Comparison of ENCODE assay signal across 10 cellular contexts in the genomic region with DNA sequence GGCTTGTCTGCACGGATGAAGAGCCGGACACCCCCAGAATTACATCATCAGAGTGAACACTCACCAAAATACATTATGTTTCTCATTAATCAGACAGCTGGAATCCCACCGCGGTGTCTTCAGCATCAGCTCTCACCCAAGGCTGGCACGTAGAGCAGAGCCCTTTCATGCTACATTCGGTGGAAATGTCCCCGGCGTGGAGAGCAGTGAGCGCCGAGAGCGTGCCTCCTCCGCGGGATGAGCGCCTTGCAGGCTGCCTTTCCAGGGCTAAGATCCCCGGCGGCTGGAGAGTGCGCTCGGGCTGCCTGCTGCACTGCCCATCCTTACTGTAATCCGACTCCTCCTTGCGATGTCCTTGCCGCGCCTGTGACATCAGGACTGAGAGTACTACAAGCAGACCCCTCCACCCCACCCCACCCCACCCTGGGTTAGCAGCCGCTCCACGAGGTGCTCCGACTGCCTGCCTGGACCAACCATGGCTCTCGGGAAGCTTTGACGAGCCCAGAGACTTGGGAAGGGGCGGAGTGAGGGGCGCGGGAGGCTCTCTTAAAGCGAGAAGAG. TPM values are rescaled to one million over a fixed set of nuclear protein-coding genes. Genes with fewer than 3 reads are reported as not detected.
A peak's percentile ranks its signal among the peaks of the same experiment; 100 is the strongest.
DNase-seq lines count a peak whose midpoint lies in the region; ATAC-seq and TF ChIP-seq lines count a peak whose summit lies in the region.
"Had no signal": no experiment of that assay in that cellular context is flagged by ENCODE, and none has a peak within 500 bp of the region (broad histone marks: within the 10 kb centered on the region; RNA-seq: fewer than 3 reads in every experiment).

A gene with protein sequence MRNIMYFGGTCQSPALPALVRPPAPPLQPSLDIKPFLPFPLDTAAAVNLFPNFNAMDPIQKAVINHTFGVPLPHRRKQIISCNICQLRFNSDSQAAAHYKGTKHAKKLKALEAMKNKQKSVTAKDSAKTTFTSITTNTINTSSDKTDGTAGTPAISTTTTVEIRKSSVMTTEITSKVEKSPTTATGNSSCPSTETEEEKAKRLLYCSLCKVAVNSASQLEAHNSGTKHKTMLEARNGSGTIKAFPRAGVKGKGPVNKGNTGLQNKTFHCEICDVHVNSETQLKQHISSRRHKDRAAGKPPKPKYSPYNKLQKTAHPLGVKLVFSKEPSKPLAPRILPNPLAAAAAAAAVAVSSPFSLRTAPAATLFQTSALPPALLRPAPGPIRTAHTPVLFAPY (minus strand): TSS at position 380 of the 561 bp plus-strand sequence. CDS start 294 bp downstream, at position 86.

- peak in 1 of 2 donors; percentile 1 for TF ChIP-seq CTCF in fibroblast of lung (conservative IDR thresholded peaks at IDR 0.05 in 1 of 2, IDR thresholded peaks at IDR 0.05 in 1 of 2; ENCODE audit: low read depth in 1 of 2, low read length in 2 of 2)

- no peaks in the 10 kb centered on the region for H3K27me3 ChIP-seq in fibroblast of lung (ENCODE audit: control insufficient read depth, insufficient read depth, low read length)
- H3K27me3 ChIP-seq in mucosa of stomach (ENCODE audit: control insufficient read depth, insufficient read depth, low read length), result peaks cover 15% of the 10 kb centered on the region
- no peaks in the 10 kb centered on the region for H3K27me3 ChIP-seq in Karpas-422 (ENCODE audit: low read length)

- H3K4me2 ChIP-seq in fibroblast of lung (ENCODE audit: extremely low read depth, insufficient read depth, low read length), result peak within 1 kb of the TSS; percentile 89
- H3K4me2 ChIP-seq in Karpas-422 (ENCODE audit: low read depth, low read length, poor library complexity, severe bottlenecking), result no peak within 1 kb of the TSS
- H3K4me2 ChIP-seq: BLaER1 treated with 17β-estradiol and CSF1 and Interleukin-3, amounts not matched to agents 10 nM and 100 nM had no signal

- no peaks in the 10 kb centered on the region for H3K36me3 Mint-ChIP-seq in natural killer cell treated with Interleukin-12 subunit alpha and Interleukin-12 subunit beta and Interleukin-15 and Interleukin-18, amount 100 ng/mL, for 72 hours
- H3K36me3 Mint-ChIP-seq: activated naive CD8-positive, alpha-beta T cell had no signal

- peaks cover 5% of the 10 kb centered on the region for H3K9me3 Mint-ChIP-seq in natural killer cell treated with Interleukin-12 subunit alpha and Interleukin-12 subunit beta and Interleukin-15 and Interleukin-18, amount 100 ng/mL, for 72 hours

- H3K9me2 ChIP-seq in Karpas-422 (replicated peaks; ENCODE audit: insufficient read depth, low read length), result no peaks in the 10 kb centered on the region

- peak within 1 kb of the TSS; percentile 24 for H3K27ac ChIP-seq in fibroblast of lung (ENCODE audit: insufficient read depth, low read length)
- no peak within 1 kb of the TSS for H3K27ac ChIP-seq in Karpas-422 (ENCODE audit: low read length)
- H3K27ac ChIP-seq: BLaER1 treated with 17β-estradiol and CSF1 and Interleukin-3, amounts not matched to agents 10 nM and 100 nM had no signal

- no peaks in the 10 kb centered on the region for H3K4me1 Mint-ChIP-seq in natural killer cell treated with Interleukin-12 subunit alpha and Interleukin-12 subunit beta and Interleukin-15 and Interleukin-18, amount 100 ng/mL, for 72 hours (ENCODE audit: low read depth in 2 of 2)

- H3K9me3 ChIP-seq in fibroblast of lung (ENCODE audit: control insufficient read depth, insufficient read depth, low read depth, low read length), result no peaks in the 10 kb centered on the region
- no peaks in the 10 kb centered on the region for H3K9me3 ChIP-seq in mucosa of stomach (ENCODE audit: control insufficient read depth, low read length)
- no peaks in the 10 kb centered on the region for H3K9me3 ChIP-seq in Karpas-422 (ENCODE audit: low read length)

- H3K9ac ChIP-seq in fibroblast of lung (ENCODE audit: insufficient read depth, low read length) (no peak within 1 kb of the TSS), mucosa of stomach (ENCODE audit: low read length) (peak within 1 kb of the TSS; percentile 32), Karpas-422 (ENCODE audit: low read length) (no peak within 1 kb of the TSS)
- H3K9ac ChIP-seq: BLaER1 treated with 17β-estradiol and CSF1 and Interleukin-3, amounts not matched to agents 10 nM and 100 nM had no signal

- peak within 1 kb of the TSS; percentile 56 to 88 (median 64) for H3K4me3 ChIP-seq in fibroblast of lung (replicated peaks in 1 of 4; ENCODE audit: control extremely low read depth in 1 of 4, insufficient read depth in 1 of 4, low read depth in 3 of 4, low read length in 4 of 4)
- no peak within 1 kb of the TSS for H3K4me3 ChIP-seq in mucosa of stomach (ENCODE audit: low read length)
- H3K4me3 ChIP-seq in Karpas-422 (ENCODE audit: low read length), result no peak within 1 kb of the TSS
- H3K4me3 ChIP-seq: BLaER1 treated with 17β-estradiol and CSF1 and Interleukin-3, amounts not matched to agents 10 nM and 100 nM had no signal

- peak within 1 kb of the TSS; percentile 73 for H2AFZ ChIP-seq in fibroblast of lung (ENCODE audit: low read length)
- no peak within 1 kb of the TSS for H2AFZ ChIP-seq in Karpas-422 (ENCODE audit: low read length)

- H3K27me3 Mint-ChIP-seq in natural killer cell treated with Interleukin-12 subunit alpha and Interleukin-12 subunit beta and Interleukin-15 and Interleukin-18, amount 100 ng/mL, for 72 hours, result no peaks in the 10 kb centered on the region
- H3K27me3 Mint-ChIP-seq: activated naive CD8-positive, alpha-beta T cell had no signal

- no peak for ATAC-seq in natural killer cell treated with Interleukin-12 subunit alpha and Interleukin-12 subunit beta and Interleukin-15 and Interleukin-18, amount 100 ng/mL, for 72 hours
- ATAC-seq in HG03175 (IDR thresholded peaks at IDR 0.05; ENCODE audit: unreplicated experiment), result no peak

- no peak within 1 kb of the TSS for H3K4me3 Mint-ChIP-seq in natural killer cell treated with Interleukin-12 subunit alpha and Interleukin-12 subunit beta and Interleukin-15 and Interleukin-18, amount 100 ng/mL, for 72 hours
- H3K4me3 Mint-ChIP-seq: activated naive CD8-positive, alpha-beta T cell had no signal

- DNase-seq in A172 (ENCODE audit: low spot score) (peak; percentile 33), NCI-H69 (lab: John Stamatoyannopoulos, UW) (peak; percentile 55), fibroblast of lung (ENCODE audit: low read depth in 2 of 2) (peak; percentile 78 to 88), Karpas-422 (no peak), SIG-M5 treated with dmso at 0.1 percent for 504 hours (lab: John Stamatoyannopoulos, UW; ENCODE audit: unreplicated experiment) (no peak)
- DNase-seq in natural killer cell treated with Interleukin-12 subunit alpha and Interleukin-12 subunit beta and Interleukin-15 and Interleukin-18, amount 100 ng/mL, for 72 hours (ENCODE audit: low spot score), result no peak

- no peaks in the 10 kb centered on the region for H3K36me3 ChIP-seq in fibroblast of lung (ENCODE audit: control insufficient read depth, insufficient read depth, low read length)
- no peaks in the 10 kb centered on the region for H3K36me3 ChIP-seq in mucosa of stomach (ENCODE audit: control insufficient read depth, insufficient read depth, low read length)
- no peaks in the 10 kb centered on the region for H3K36me3 ChIP-seq in Karpas-422 (ENCODE audit: insufficient read depth, low read length)
- H3K36me3 ChIP-seq: BLaER1 treated with 17β-estradiol and CSF1 and Interleukin-3, amounts not matched to agents 10 nM and 100 nM had no signal

- H3K79me2 ChIP-seq in fibroblast of lung (ENCODE audit: control insufficient read depth, insufficient read depth, low read length) (peaks cover 2% of the 10 kb centered on the region), Karpas-422 (ENCODE audit: low read length) (no peaks in the 10 kb centered on the region)

- H4K20me1 ChIP-seq in fibroblast of lung (ENCODE audit: control insufficient read depth, extremely low read depth, insufficient read depth, low read length), result no peaks in the 10 kb centered on the region
- H4K20me1 ChIP-seq in Karpas-422 (ENCODE audit: insufficient read depth, low read depth, low read length), result no peaks in the 10 kb centered on the region
- H4K20me1 ChIP-seq: BLaER1 treated with 17β-estradiol and CSF1 and Interleukin-3, amounts not matched to agents 10 nM and 100 nM had no signal

- H3K4me1 ChIP-seq in fibroblast of lung (ENCODE audit: control insufficient read depth, extremely low read depth, insufficient read depth, low read length) (no peaks in the 10 kb centered on the region), mucosa of stomach (ENCODE audit: control insufficient read depth, insufficient read depth, low read length) (no peaks in the 10 kb centered on the region), Karpas-422 (ENCODE audit: low read length) (no peaks in the 10 kb centered on the region)

- no peak within 1 kb of the TSS for H3K27ac Mint-ChIP-seq in natural killer cell treated with Interleukin-12 subunit alpha and Interleukin-12 subunit beta and Interleukin-15 and Interleukin-18, amount 100 ng/mL, for 72 hours
- H3K27ac Mint-ChIP-seq: activated naive CD8-positive, alpha-beta T cell had no signal

RNA-seq across cellular contexts. Expression of the gene that starts here (rescaled TPM):
- not detected in 2 replicates for total RNA-seq in A172 (2014; rRNA removed; shearing (Covaris generic))
- 0.77 and 0.83 TPM in 2 replicates for total RNA-seq in fibroblast of lung
- polyA plus RNA-seq in fibroblast of lung, result 1.9 and 10.2 TPM in 2 replicates
- polyA plus RNA-seq in fibroblast of lung (2012), result 1.3 and 12.9 TPM in 2 replicates
- polyA minus RNA-seq in fibroblast of lung (ENCODE audit: low replicate concordance), result 0.04 and 11.2 TPM in 2 replicates
- total RNA-seq in natural killer cell treated with Interleukin-12 subunit alpha and Interleukin-12 subunit beta and Interleukin-15 and Interleukin-18, amount 100 ng/mL, for 72 hours, result not detected
- total RNA-seq in Karpas-422 (2014; rRNA removed; shearing (Covaris generic); ENCODE audit: low replicate concordance), result not detected in 2 replicates

Comparison
In these comparisons a context has a peak if more than half of its experiments do, and no peak if none do; other contexts are left out.
1. Peak in DNase-seq in A172; RNA of the gene not detected or under 1 TPM.
2. DNase-seq: peak in NCI-H69 (single experiment) and fibroblast of lung (2 of 2); none in natural killer cell treated with Interleukin-12 subunit alpha and Interleukin-12 subunit beta and Interleukin-15 and Interleukin-18, amount 100 ng/mL, for 72 hours (single experiment), Karpas-422 (single experiment) and SIG-M5 treated with dmso at 0.1 percent for 504 hours (single experiment).
3. H3K4me3 ChIP-seq: peak in fibroblast of lung (4 of 4); none in mucosa of stomach (single experiment) and Karpas-422 (single experiment).